Comparison of ENCODE assay signal across 36 cellular contexts in genomic region chr5:8321272-8321671, GRCh38.
"Had no signal": no experiment of that assay in that cellular context is flagged by ENCODE, and none has a peak within 500 bp of the region (broad histone marks: within the 10 kb centered on the region; RNA-seq: fewer than 3 reads in every experiment).

No MANE protein-coding gene starts in this region.

- H3K9ac ChIP-seq: KMS-11 had no signal

- H3K27ac ChIP-seq: KMS-11 had no signal

- H3K4me2 ChIP-seq: KMS-11 had no signal

- H3K9me3 ChIP-seq: MG63 had no signal

- DNase-seq: Karpas-422, Kasumi-1, KG1, MG63, MM.1S, NCI-H1048, NCI-H1092, NCI-H1092 treated with DMSO at 0.1 percent for 48 hours, NCI-H1105, NCI-H1105 treated with DMSO at 0.1 percent for 48 hours, NCI-H1417, NCI-H1417 treated with DMSO at 0.1 percent for 48 hours, NCI-H1436, NCI-H1436 treated with DMSO at 0.1 percent for 48 hours, NCI-H146, NCI-H1694, NCI-H1694 treated with DMSO at 0.1 percent for 48 hours, NCI-H187, NCI-H187 treated with DMSO at 0.1 percent for 48 hours, NCI-H1930, NCI-H2029, NCI-H2029 treated with DMSO at 0.1 percent for 48 hours, NCI-H2081, NCI-H2081 treated with DMSO at 0.1 percent for 48 hours, NCI-H2107, NCI-H2171, NCI-H2171 treated with DMSO at 0.1 percent for 48 hours, NCI-H2227 treated with DMSO at 0.1 percent for 48 hours, NCI-H226, NCI-H345, NCI-H446, NCI-H446 treated with DMSO at 0.1 percent for 48 hours, NCI-H510A, NCI-H510A treated with DMSO at 0.1 percent for 48 hours, NCI-H524 had no signal

- H3K36me3 ChIP-seq: MG63 had no signal

- H3K4me3 ChIP-seq: MG63 had no signal
